8 cellular contexts compared by ENCODE assay signal in the genomic region with DNA sequence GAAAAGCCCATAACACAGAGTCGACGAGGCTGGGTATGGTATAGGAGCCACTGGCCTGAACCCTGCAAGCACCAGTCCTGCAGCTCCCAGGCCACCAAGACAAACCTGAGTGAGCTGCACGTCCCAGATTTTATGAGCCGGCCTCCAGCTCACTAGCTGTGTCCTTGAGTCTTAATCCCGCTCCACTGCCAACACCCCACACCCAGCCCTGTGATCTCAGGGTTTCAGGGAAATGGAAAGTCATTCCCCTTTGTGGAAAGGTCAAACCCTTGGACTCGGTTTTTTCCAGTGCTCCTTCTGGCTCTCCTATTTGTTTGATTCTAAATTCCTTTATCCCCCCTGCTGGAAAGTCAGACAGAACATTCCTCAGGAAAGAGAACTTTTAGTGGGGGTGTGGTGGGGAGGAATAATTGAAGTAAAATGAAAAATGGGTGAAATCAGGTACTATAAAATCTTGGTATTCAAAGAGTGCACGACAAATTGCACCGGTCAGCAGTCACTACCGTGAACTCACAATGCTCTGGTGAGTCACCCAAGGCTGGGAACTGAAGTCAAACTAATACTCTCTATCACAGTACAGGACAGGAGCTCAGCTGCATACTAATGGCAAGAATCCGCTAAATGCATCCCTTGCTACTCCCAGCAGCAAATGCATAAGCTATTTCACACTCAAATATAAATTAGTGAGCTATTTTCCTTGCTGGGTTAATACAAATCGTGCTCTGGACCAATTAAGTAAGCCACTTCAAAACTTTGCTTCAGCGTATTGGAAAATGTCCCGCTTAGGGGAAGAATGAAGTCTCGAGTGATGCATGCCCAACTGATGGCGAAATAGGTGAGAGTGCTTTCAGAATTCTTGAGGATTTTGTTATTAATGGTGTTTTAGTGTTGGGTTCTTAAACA. TPM values are rescaled to one million over a fixed set of nuclear protein-coding genes. Genes with fewer than 3 reads are reported as not detected.
DNase-seq lines count a peak whose midpoint lies in the region; ATAC-seq and TF ChIP-seq lines count a peak whose summit lies in the region.

No MANE protein-coding gene starts in this region.

- peak; percentile 91 for ATAC-seq in thoracic aorta (ENCODE audit: insufficient number of reproducible peaks, low FRiP score, low read depth)

- peaks cover 29 to 45% of the 10 kb centered on the region in 2 donors for H3K4me1 ChIP-seq in thoracic aorta (ENCODE audit: control insufficient read depth in 1 of 2, low read depth in 2 of 2)

- H3K36me3 ChIP-seq in thoracic aorta, result no peaks in the 10 kb centered on the region

- H3K4me3 ChIP-seq in thoracic aorta, result no peak overlapping the region

- TF ChIP-seq CTCF in thoracic aorta (IDR thresholded peaks at IDR 0.05) (no peak), GM10266 (IDR thresholded peaks at IDR 0.05; ENCODE audit: control insufficient read depth, insufficient read depth, low read depth, missing control alignments) (no peak)

- H3K27me3 ChIP-seq in thoracic aorta (replicated peaks; ENCODE audit: insufficient read depth), result no peaks in the 10 kb centered on the region

- peak; percentile 20 for DNase-seq in HuH-7 (ENCODE audit: low spot score)
- DNase-seq in astrocyte of the hippocampus (ENCODE audit: low read depth, low spot score), result peak; percentile 91
- DNase-seq in left kidney (ENCODE audit: low read depth, low spot score), result peak; percentile 59
- DNase-seq in thoracic aorta (ENCODE audit: low spot score), result peak; percentile 47
- DNase-seq in T-helper 2 cell, result no peak
- no peak for DNase-seq in GM10266 (ENCODE audit: extremely low spot score)
- no peak for DNase-seq in 8988T
- no peak for DNase-seq in iPS-NIHi11 (ENCODE audit: low spot score)

- H3K9me3 ChIP-seq in thoracic aorta, result no peaks in the 10 kb centered on the region

- H3K27ac ChIP-seq in thoracic aorta, result peak overlapping the region; percentile 69

RNA-seq across cellular contexts. Expression of gene PITPNM2, which starts 9.0 kb away (rescaled TPM):
- total RNA-seq in thoracic aorta, result 10 to 100 TPM in 1 of 2 donors, 1 to 10 TPM in 1; 7.9 to 14.3 TPM

Comparison
In these comparisons a context has a peak if more than half of its experiments do, and no peak if none do; other contexts are left out.
1. DNase-seq: peak in HuH-7 (single experiment), astrocyte of the hippocampus (single experiment), left kidney (single experiment) and thoracic aorta (single experiment); none in T-helper 2 cell (0 of 5), GM10266 (single experiment), 8988T (single experiment) and iPS-NIHi11 (single experiment).